In genomic region chr1:151635479-151636072, GRCh38 we compare ENCODE assay signal across 1 cellular context.
TF ChIP-seq lines count a peak whose summit lies in the region.

No MANE protein-coding gene starts in this region.

TF ChIP-seq in GM23338, 12 proteins besides CTCF, POLR2A, EP300 and RAD21 (continued from another document):
- TF ChIP-seq ZNF462 (CRISPR knock-in tag; IDR thresholded peaks at IDR 0.05) (no peak), ZNF114 (CRISPR knock-in tag; IDR thresholded peaks at IDR 0.05) (no peak), ZNF331 (CRISPR knock-in tag; IDR thresholded peaks at IDR 0.05; ENCODE audit: low read depth) (no peak), EZH2phosphoT487 (IDR thresholded peaks at IDR 0.05; ENCODE audit: unreplicated experiment) (no peak), CREB1 (CRISPR knock-in tag; IDR thresholded peaks at IDR 0.05; ENCODE audit: low read depth) (no peak), NANOG (IDR thresholded peaks at IDR 0.05; ENCODE audit: borderline replicate concordance) (no peak), STAT1 (IDR thresholded peaks at IDR 0.05; ENCODE audit: unreplicated experiment) (no peak), JUNB (IDR thresholded peaks at IDR 0.05; ENCODE audit: unreplicated experiment) (no peak), REST (IDR thresholded peaks at IDR 0.05; ENCODE audit: unreplicated experiment) (no peak), EZH2 (IDR thresholded peaks at IDR 0.05; ENCODE audit: low read depth, unreplicated experiment) (no peak), POLR2AphosphoS5 (IDR thresholded peaks at IDR 0.05; ENCODE audit: low read depth) (no peak)
